Comparison of ENCODE assay signal across 9 cellular contexts in the genomic region with DNA sequence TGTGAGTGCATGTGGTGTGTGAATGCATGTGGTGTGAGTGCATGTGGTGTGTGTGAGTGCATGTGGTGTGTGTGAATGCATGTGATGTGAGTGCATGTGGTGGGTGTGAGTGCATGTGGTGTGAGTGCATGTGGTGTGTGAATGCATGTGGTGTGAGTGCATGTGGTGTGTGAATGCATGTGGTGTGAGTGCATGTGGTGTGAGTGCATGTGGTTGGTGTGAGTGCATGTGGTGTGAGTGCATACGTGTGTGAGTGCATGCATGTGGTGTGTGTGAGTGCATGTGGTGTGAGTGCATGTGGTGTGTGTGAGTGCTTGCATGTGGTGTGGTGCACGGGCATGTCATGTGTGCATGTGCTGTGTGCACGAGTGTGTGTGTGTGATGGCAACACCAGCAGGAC. TPM values are rescaled to one million over a fixed set of nuclear protein-coding genes. Genes with fewer than 3 reads are reported as not detected.
"Had no signal": no experiment of that assay in that cellular context is flagged by ENCODE, and none has a peak within 500 bp of the region (broad histone marks: within the 10 kb centered on the region; RNA-seq: fewer than 3 reads in every experiment).

No MANE protein-coding gene starts in this region.

RNA-seq across cellular contexts. Expression of a gene that starts 31.6 kb away (rescaled TPM):
- total RNA-seq: activated B cell treated with CpG ODN at 0.5 μM for 24 hours; activated CD4-positive, alpha-beta memory T cell treated with anti-CD3 and anti-CD28 coated beads for 36 hours; activated CD4-positive, alpha-beta T cell treated with anti-CD3 and anti-CD28 coated beads, Interleukin-2, amount 10 ng/mL, durations not matched to agents 24 days and 14 days; activated CD8-positive, alpha-beta memory T cell treated with anti-CD3 and anti-CD28 coated beads, Interleukin-2, amount 10 ng/mL, durations not matched to agents 7 days and 5 days; activated CD8-positive, alpha-beta T cell treated with anti-CD3 and anti-CD28 coated beads for 36 hours; activated naive CD8-positive, alpha-beta T cell treated with anti-CD3 and anti-CD28 coated beads, Interleukin-2, amount 10 ng/mL, durations not matched to agents 7 days and 5 days; activated T-helper 2 cell treated with anti-CD3 and anti-CD28 coated beads, Interferon-gamma antibody, Interleukin-2, Interleukin-4, amounts not matched to agents 10 μg/mL and 5 μg/mL and 100 μg/mL, durations not matched to agents 14 hours and 24 hours and 36 hours; ascending aorta had no signal
- polyA plus RNA-seq: adipose tissue had no signal
